In genomic region chr18:23890589-23890988, GRCh38 we compare ENCODE assay signal across 17 cellular contexts.
DNase-seq lines count a peak whose midpoint lies in the region; ATAC-seq and TF ChIP-seq lines count a peak whose summit lies in the region.
"Had no signal": no experiment of that assay in that cellular context is flagged by ENCODE, and none has a peak within 500 bp of the region (broad histone marks: within the 10 kb centered on the region; RNA-seq: fewer than 3 reads in every experiment).

No MANE protein-coding gene starts in this region.

- H3K9me3 ChIP-seq in breast epithelium (no peaks in the 10 kb centered on the region), adipocyte (ENCODE audit: control insufficient read depth, low read length) (no peaks in the 10 kb centered on the region)
- H3K9me3 ChIP-seq: left lung had no signal

- TF ChIP-seq POLR2A in breast epithelium (IDR thresholded peaks at IDR 0.05), result no peak

- H3K27ac Mint-ChIP-seq in MCF 10A (ENCODE audit: low read depth, unreplicated experiment), result peak overlapping the region; percentile 89
- H3K27ac Mint-ChIP-seq in activated CD4-positive, alpha-beta T cell treated with anti-CD3 and anti-CD28 coated beads, Interleukin-2, amount 10 ng/mL, durations not matched to agents 7 days and 5 days, result no peak overlapping the region
- H3K27ac Mint-ChIP-seq: activated naive CD4-positive, alpha-beta T cell treated with anti-CD3 and anti-CD28 coated beads, Interleukin-2, amount 10 ng/mL, durations not matched to agents 7 days and 5 days; CD8-positive, alpha-beta T cell had no signal

- no peak overlapping the region for H3K9ac ChIP-seq in adipocyte (ENCODE audit: low read length)
- H3K9ac ChIP-seq: parathyroid adenoma had no signal

- DNase-seq in MCF 10A (ENCODE audit: unreplicated experiment) (peak; percentile 31), breast epithelium (ENCODE audit: low spot score in 2 of 2) (no peak), adipocyte (ENCODE audit: low read depth) (peak; percentile 43), fibroblast of pulmonary artery (ENCODE audit: low read depth) (peak; percentile 42), NCI-H524 treated with DMSO at 0.1 percent for 48 hours (lab: John Stamatoyannopoulos, UW) (no peak)
- DNase-seq in activated CD4-positive, alpha-beta T cell treated with anti-CD3 and anti-CD28 coated beads, Interleukin-2, amount 10 ng/mL, durations not matched to agents 7 days and 5 days, result no peak
- DNase-seq: activated naive CD4-positive, alpha-beta T cell treated with anti-CD3 and anti-CD28 coated beads, Interleukin-2, amount 10 ng/mL, durations not matched to agents 7 days and 5 days; CD8-positive, alpha-beta T cell; hippocampal formation; left lung; NK-92 treated with Interleukin-12 subunit alpha and Interleukin-12 subunit beta, amount 100 ng/mL, for 24 hours; stimulated activated naive CD8-positive, alpha-beta T cell treated with anti-CD3 and anti-CD28 coated beads, Interleukin-15, amount 100 ng/mL, for 72 hours; T-helper 9 cell had no signal

- peaks cover 95% of the 10 kb centered on the region for H3K36me3 Mint-ChIP-seq in MCF 10A (ENCODE audit: insufficient read depth, unreplicated experiment)
- H3K36me3 Mint-ChIP-seq in activated CD4-positive, alpha-beta T cell treated with anti-CD3 and anti-CD28 coated beads, Interleukin-2, amount 10 ng/mL, durations not matched to agents 7 days and 5 days (ENCODE audit: low read depth), result no peaks in the 10 kb centered on the region
- H3K36me3 Mint-ChIP-seq: activated naive CD4-positive, alpha-beta T cell treated with anti-CD3 and anti-CD28 coated beads, Interleukin-2, amount 10 ng/mL, durations not matched to agents 7 days and 5 days; CD8-positive, alpha-beta T cell had no signal

- ATAC-seq in esophagus mucosa (no peak), GM18868 (IDR thresholded peaks at IDR 0.05; ENCODE audit: unreplicated experiment) (no peak)
- ATAC-seq: CD8-positive, alpha-beta T cell; left lung; stimulated activated naive CD8-positive, alpha-beta T cell treated with anti-CD3 and anti-CD28 coated beads, Interleukin-15, amount 100 ng/mL, for 72 hours had no signal

- CTCF ChIA-PET in MCF 10A (lab: Yijun Ruan, JAX), result interaction anchor here (1.0 kb wide), 2 partner anchors 11 to 187 kb away, joined by 3 to 4 read pairs; no protein-coding TSS in a partner anchor
- CTCF ChIA-PET in activated CD4-positive, alpha-beta T cell treated with anti-CD3 and anti-CD28 coated beads, Interleukin-2, amount 10 ng/mL, durations not matched to agents 7 days and 5 days (lab: Charles Lee), result no interaction called here

- no peak overlapping the region for H3K27ac ChIP-seq in breast epithelium
- H3K27ac ChIP-seq: 22Rv1, left lung, parathyroid adenoma had no signal

- no peaks in the 10 kb centered on the region for H3K27me3 Mint-ChIP-seq in MCF 10A (ENCODE audit: insufficient read depth, unreplicated experiment)
- peaks cover 7% of the 10 kb centered on the region for H3K27me3 Mint-ChIP-seq in activated CD4-positive, alpha-beta T cell treated with anti-CD3 and anti-CD28 coated beads, Interleukin-2, amount 10 ng/mL, durations not matched to agents 7 days and 5 days
- H3K27me3 Mint-ChIP-seq: stimulated activated naive CD8-positive, alpha-beta T cell treated with anti-CD3 and anti-CD28 coated beads, Interleukin-15, amount 100 ng/mL, for 72 hours had no signal

- no peak overlapping the region for H3K4me3 ChIP-seq in breast epithelium
- H3K4me3 ChIP-seq in adipocyte (ENCODE audit: low read length), result no peak overlapping the region
- H3K4me3 ChIP-seq in fibroblast of pulmonary artery (replicated peaks; ENCODE audit: low read depth, low read length), result no peak overlapping the region
- H3K4me3 ChIP-seq: left lung had no signal

- intact Hi-C loops in MCF 10A (cut with micrococcal nuclease) (no loop called here), breast epithelium (cut with DNase I; ENCODE audit: low total_unique reads) (no loop called here)

- no TSS peak for BruUV-seq in MCF 10A (replicated peaks; lab: Mats Ljungman, UMichigan)

- TF ChIP-seq CTCF in MCF 10A (IDR thresholded peaks at IDR 0.05; ENCODE audit: unreplicated experiment) (no peak), breast epithelium (IDR thresholded peaks at IDR 0.05) (no peak), fibroblast of pulmonary artery (IDR thresholded peaks at IDR 0.05; ENCODE audit: low read length, missing control alignments) (no peak)

- H3K4me1 ChIP-seq in breast epithelium, result no peaks in the 10 kb centered on the region
- H3K4me1 ChIP-seq in adipocyte (ENCODE audit: control insufficient read depth, insufficient read depth, low read length), result peaks cover 41% of the 10 kb centered on the region

- POLR2A ChIA-PET in MCF 10A (lab: Yijun Ruan, JAX), result interaction anchor here (0.7 to 2.3 kb wide), 3 partner anchors 10 to 63 kb away, joined by 5 to 6 read pairs (median 5); no protein-coding TSS in a partner anchor
- POLR2A ChIA-PET in activated CD4-positive, alpha-beta T cell treated with anti-CD3 and anti-CD28 coated beads, Interleukin-2, amount 10 ng/mL, durations not matched to agents 7 days and 5 days (lab: Charles Lee), result no interaction called here

- no peaks in the 10 kb centered on the region for H3K9me3 Mint-ChIP-seq in MCF 10A (ENCODE audit: unreplicated experiment)
- H3K9me3 Mint-ChIP-seq in activated CD4-positive, alpha-beta T cell treated with anti-CD3 and anti-CD28 coated beads, Interleukin-2, amount 10 ng/mL, durations not matched to agents 7 days and 5 days, result peaks cover 4% of the 10 kb centered on the region
- H3K9me3 Mint-ChIP-seq: activated naive CD4-positive, alpha-beta T cell treated with anti-CD3 and anti-CD28 coated beads, Interleukin-2, amount 10 ng/mL, durations not matched to agents 7 days and 5 days; CD8-positive, alpha-beta T cell; stimulated activated naive CD8-positive, alpha-beta T cell treated with anti-CD3 and anti-CD28 coated beads, Interleukin-15, amount 100 ng/mL, for 72 hours had no signal

- H3K4me1 Mint-ChIP-seq in MCF 10A (ENCODE audit: insufficient read depth, unreplicated experiment), result peaks cover 44% of the 10 kb centered on the region
- H3K4me1 Mint-ChIP-seq in activated CD4-positive, alpha-beta T cell treated with anti-CD3 and anti-CD28 coated beads, Interleukin-2, amount 10 ng/mL, durations not matched to agents 7 days and 5 days, result peaks cover 10% of the 10 kb centered on the region

- H3K27me3 ChIP-seq in breast epithelium (no peaks in the 10 kb centered on the region), adipocyte (replicated peaks; ENCODE audit: control insufficient read depth, insufficient read depth, low read length) (no peaks in the 10 kb centered on the region)
- H3K27me3 ChIP-seq: left lung had no signal

- H3K36me3 ChIP-seq in breast epithelium (no peaks in the 10 kb centered on the region), adipocyte (ENCODE audit: control insufficient read depth, insufficient read depth, low read length, severe bottlenecking) (peaks cover 22% of the 10 kb centered on the region)
- H3K36me3 ChIP-seq: left lung had no signal

- H3K4me3 Mint-ChIP-seq in MCF 10A (ENCODE audit: unreplicated experiment), result no peak overlapping the region
- no peak overlapping the region for H3K4me3 Mint-ChIP-seq in activated CD4-positive, alpha-beta T cell treated with anti-CD3 and anti-CD28 coated beads, Interleukin-2, amount 10 ng/mL, durations not matched to agents 7 days and 5 days
- H3K4me3 Mint-ChIP-seq: activated naive CD4-positive, alpha-beta T cell treated with anti-CD3 and anti-CD28 coated beads, Interleukin-2, amount 10 ng/mL, durations not matched to agents 7 days and 5 days; CD8-positive, alpha-beta T cell; stimulated activated naive CD8-positive, alpha-beta T cell treated with anti-CD3 and anti-CD28 coated beads, Interleukin-15, amount 100 ng/mL, for 72 hours had no signal

Comparison
In these comparisons a context has a peak if more than half of its experiments do, and no peak if none do; other contexts are left out.
1. DNase-seq: peak in MCF 10A (single experiment), adipocyte (single experiment) and fibroblast of pulmonary artery (single experiment); none in breast epithelium (0 of 2), NCI-H524 treated with DMSO at 0.1 percent for 48 hours (single experiment) and activated CD4-positive, alpha-beta T cell treated with anti-CD3 and anti-CD28 coated beads, Interleukin-2, amount 10 ng/mL, durations not matched to agents 7 days and 5 days (single experiment).